24 cellular contexts compared by ENCODE assay signal in genomic region chr3:110909824-110910223, GRCh38.
"Had no signal": no experiment of that assay in that cellular context is flagged by ENCODE, and none has a peak within 500 bp of the region (broad histone marks: within the 10 kb centered on the region; RNA-seq: fewer than 3 reads in every experiment).

No MANE protein-coding gene starts in this region.

- H3K9me3 Mint-ChIP-seq: effector memory CD8-positive, alpha-beta T cell; memory B cell; natural killer cell treated with Interleukin-12 subunit alpha and Interleukin-12 subunit beta and Interleukin-15 and Interleukin-18, amount 100 ng/mL, for 72 hours; neural crest cell; stimulated activated effector memory CD8-positive, alpha-beta T cell treated with anti-CD3 and anti-CD28 coated beads, Interleukin-12 subunit alpha, Interleukin-12 subunit beta, amount 100 ng/mL, for 72 hours had no signal

- H3K4me3 Mint-ChIP-seq: effector memory CD8-positive, alpha-beta T cell; immature natural killer cell; memory B cell; natural killer cell treated with Interleukin-12 subunit alpha and Interleukin-12 subunit beta and Interleukin-15 and Interleukin-18, amount 100 ng/mL, for 72 hours; neural crest cell; stimulated activated effector memory CD8-positive, alpha-beta T cell treated with anti-CD3 and anti-CD28 coated beads, Interleukin-12 subunit alpha, Interleukin-12 subunit beta, amount 100 ng/mL, for 72 hours had no signal

- H3K27me3 Mint-ChIP-seq: memory B cell; natural killer cell treated with Interleukin-12 subunit alpha and Interleukin-12 subunit beta and Interleukin-15 and Interleukin-18, amount 100 ng/mL, for 72 hours had no signal

- H3K4me1 Mint-ChIP-seq: immature natural killer cell; memory B cell; stimulated activated effector memory CD8-positive, alpha-beta T cell treated with anti-CD3 and anti-CD28 coated beads, Interleukin-12 subunit alpha, Interleukin-12 subunit beta, amount 100 ng/mL, for 72 hours had no signal

- H3K27ac ChIP-seq: neutrophil, pancreas, stomach, thyroid gland had no signal

- H3K27ac Mint-ChIP-seq: effector memory CD8-positive, alpha-beta T cell; immature natural killer cell; memory B cell; natural killer cell treated with Interleukin-12 subunit alpha and Interleukin-12 subunit beta and Interleukin-15 and Interleukin-18, amount 100 ng/mL, for 72 hours; stimulated activated effector memory CD8-positive, alpha-beta T cell treated with anti-CD3 and anti-CD28 coated beads, Interleukin-12 subunit alpha, Interleukin-12 subunit beta, amount 100 ng/mL, for 72 hours had no signal

- FAIRE-seq: endometrium, frontal cortex, pancreas had no signal

- H3K4me3 ChIP-seq: lung, pancreas, stomach, thyroid gland had no signal

- H3K4me1 ChIP-seq: pancreas, stomach, thyroid gland had no signal

- DNase-seq: cortex of kidney; effector memory CD8-positive, alpha-beta T cell; erythroblast; hypothalamus; immature natural killer cell; islet precursor cell; kidney glomerular epithelial cell; left colon; pancreas; stimulated activated CD4-positive, alpha-beta T cell treated with anti-CD3 and anti-CD28 coated beads, Interleukin-2, amount 100 ng/mL, for 24 hours; stimulated activated CD4-positive, alpha-beta T cell treated with anti-CD3 and anti-CD28 coated beads, Interleukin-4, amount 100 ng/mL, for 24 hours; stimulated activated naive CD4-positive, alpha-beta T cell treated with Interleukin-2 at 50 U/mL for 16 hours; stomach; thyroid gland; trophoblast cell had no signal

- H3K36me3 ChIP-seq: neutrophil, pancreas, stomach, thyroid gland had no signal

- H3K27me3 ChIP-seq: neutrophil, pancreas, stomach, thyroid gland had no signal

- H3K36me3 Mint-ChIP-seq: immature natural killer cell; memory B cell; natural killer cell treated with Interleukin-12 subunit alpha and Interleukin-12 subunit beta and Interleukin-15 and Interleukin-18, amount 100 ng/mL, for 72 hours; stimulated activated effector memory CD8-positive, alpha-beta T cell treated with anti-CD3 and anti-CD28 coated beads, Interleukin-12 subunit alpha, Interleukin-12 subunit beta, amount 100 ng/mL, for 72 hours had no signal

- ATAC-seq: effector memory CD8-positive, alpha-beta T cell; left colon; natural killer cell treated with Interleukin-12 subunit alpha and Interleukin-12 subunit beta and Interleukin-15 and Interleukin-18, amount 100 ng/mL, for 72 hours; pancreas; sciatic nerve; stimulated activated effector memory CD8-positive, alpha-beta T cell treated with anti-CD3 and anti-CD28 coated beads, Interleukin-12 subunit alpha, Interleukin-12 subunit beta, amount 100 ng/mL, for 72 hours had no signal

- H3K9me3 ChIP-seq: neutrophil, pancreas, stomach, thyroid gland had no signal
